ENCODE assay signal across 1 cellular context in genomic region chr5:125865166-125865815, GRCh38.
TF ChIP-seq lines count a peak whose summit lies in the region.

No MANE protein-coding gene starts in this region.

TF ChIP-seq in SK-N-SH, 30 proteins besides CTCF, POLR2A, EP300 and RAD21 (continued from another document):
- TF ChIP-seq FOXJ3 (CRISPR knock-in tag; IDR thresholded peaks at IDR 0.05) = no peak
- no peak for TF ChIP-seq CHD2 (IDR thresholded peaks at IDR 0.05; ENCODE audit: low read length, partially characterized antibody)
- no peak for TF ChIP-seq SMC3 (IDR thresholded peaks at IDR 0.05; ENCODE audit: low read depth, low read length)
- TF ChIP-seq, protein P1, sequence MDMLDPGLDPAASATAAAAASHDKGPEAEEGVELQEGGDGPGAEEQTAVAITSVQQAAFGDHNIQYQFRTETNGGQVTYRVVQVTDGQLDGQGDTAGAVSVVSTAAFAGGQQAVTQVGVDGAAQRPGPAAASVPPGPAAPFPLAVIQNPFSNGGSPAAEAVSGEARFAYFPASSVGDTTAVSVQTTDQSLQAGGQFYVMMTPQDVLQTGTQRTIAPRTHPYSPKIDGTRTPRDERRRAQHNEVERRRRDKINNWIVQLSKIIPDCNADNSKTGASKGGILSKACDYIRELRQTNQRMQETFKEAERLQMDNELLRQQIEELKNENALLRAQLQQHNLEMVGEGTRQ (IDR thresholded peaks at IDR 0.05; ENCODE audit: borderline replicate concordance, low read depth, low read length) = no peak
- no peak for TF ChIP-seq EZH2phosphoT487 (IDR thresholded peaks at IDR 0.05; ENCODE audit: borderline replicate concordance, low read depth)
- TF ChIP-seq RCOR1 (IDR thresholded peaks at IDR 0.05; ENCODE audit: low read length) = no peak
- no peak for TF ChIP-seq YY1 (IDR thresholded peaks at IDR 0.05; ENCODE audit: low read depth)
TF ChIP-seq in SK-N-SH: peak in this region for 0.
